In the genomic region with DNA sequence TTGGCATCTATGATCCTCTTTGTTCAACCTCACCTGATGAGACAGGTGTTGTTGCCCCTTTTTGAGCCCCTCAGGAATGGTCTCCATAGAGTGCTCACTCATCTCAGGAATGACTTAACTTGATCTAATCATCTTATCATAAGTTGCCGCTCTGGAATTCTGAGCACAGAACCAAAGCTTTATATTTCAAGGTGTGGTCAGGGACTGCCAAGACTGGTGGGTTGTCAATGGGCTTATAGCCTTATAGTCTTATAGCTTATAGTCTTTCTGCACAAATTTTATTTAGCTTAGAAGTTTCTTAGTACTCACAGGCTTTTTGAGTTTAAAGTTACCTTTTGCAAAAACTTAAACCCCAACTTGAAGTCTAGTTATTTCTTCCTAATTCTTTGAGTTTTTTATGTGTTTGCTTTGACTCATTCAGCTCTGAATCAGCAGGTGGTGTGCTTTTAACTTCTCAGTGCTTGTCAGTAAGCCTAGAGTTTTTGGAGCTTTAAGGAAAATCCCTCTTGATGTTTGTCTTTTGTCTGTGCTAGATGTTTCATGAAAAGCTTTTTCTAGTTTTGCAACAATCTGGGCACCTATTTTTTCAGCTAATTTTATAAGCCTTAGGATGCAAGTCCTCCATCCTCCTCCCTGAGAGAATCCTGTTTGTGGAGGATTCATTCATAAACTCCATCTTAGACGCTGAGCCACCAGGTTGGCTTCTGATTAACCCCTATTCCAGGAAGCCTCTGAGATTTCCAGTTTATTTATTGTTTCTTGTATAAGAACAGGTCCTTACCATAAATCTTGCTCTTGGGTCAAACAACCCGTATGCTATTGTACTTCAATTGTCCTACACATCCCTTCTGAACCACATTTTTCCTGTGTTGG, we compare ENCODE assay signal across 30 cellular contexts.
DNase-seq lines count a peak whose midpoint lies in the region; ATAC-seq, FAIRE-seq and TF ChIP-seq lines count a peak whose summit lies in the region.
"Had no signal": no experiment of that assay in that cellular context is flagged by ENCODE, and none has a peak within 500 bp of the region (broad histone marks: within the 10 kb centered on the region; RNA-seq: fewer than 3 reads in every experiment).

No MANE protein-coding gene starts in this region.

- in situ Hi-C loops in Caki2 (cut with HindIII; ENCODE audit: low pct_unique_long_range_greater_than_20kb, low sequenced_read_pairs) = no loop called here

- no peaks in the 10 kb centered on the region for H4K20me1 ChIP-seq in neural progenitor cell (ENCODE audit: low read depth)

- H3K4me3 ChIP-seq in bronchial epithelial cell (ENCODE audit: low read depth, low read length) (no peak overlapping the region), neural progenitor cell (no peak overlapping the region)
- H3K4me3 ChIP-seq: lung, ovary, right atrium auricular region, upper lobe of right lung had no signal

- no peak overlapping the region for H3K27ac Mint-ChIP-seq in neural progenitor cell
- H3K27ac Mint-ChIP-seq: activated naive CD4-positive, alpha-beta T cell treated with anti-CD3 and anti-CD28 coated beads, Interleukin-2, amount 10 ng/mL, durations not matched to agents 7 days and 5 days; activated T-helper 1 cell treated with anti-CD3 and anti-CD28 coated beads, Interleukin-12 subunit alpha, Interleukin-12 subunit beta, Interleukin-2, Interleukin-4 antibody, amounts not matched to agents 30 ng/mL and 10 ng/mL and 1 ng/mL, durations not matched to agents 14 hours and 24 hours and 36 hours; nephron had no signal

- no peaks in the 10 kb centered on the region for H3K9me3 ChIP-seq in neural progenitor cell (ENCODE audit: low read depth)
- H3K9me3 ChIP-seq: ovary, right atrium auricular region, upper lobe of right lung had no signal

- no peak overlapping the region for H3K27ac ChIP-seq in neural progenitor cell
- H3K27ac ChIP-seq: KMS-11, ovary, right atrium auricular region, upper lobe of right lung had no signal

- no peak overlapping the region for H3K9ac ChIP-seq in neural progenitor cell
- H3K9ac ChIP-seq: KMS-11 had no signal

- H3K4me2 ChIP-seq in neural progenitor cell = no peak overlapping the region
- H3K4me2 ChIP-seq: KMS-11 had no signal

- H3K9me3 Mint-ChIP-seq in neural progenitor cell = peaks cover 2% of the 10 kb centered on the region
- H3K9me3 Mint-ChIP-seq: activated naive CD4-positive, alpha-beta T cell treated with anti-CD3 and anti-CD28 coated beads, Interleukin-2, amount 10 ng/mL, durations not matched to agents 7 days and 5 days; activated T-helper 1 cell treated with anti-CD3 and anti-CD28 coated beads, Interleukin-12 subunit alpha, Interleukin-12 subunit beta, Interleukin-2, Interleukin-4 antibody, amounts not matched to agents 30 ng/mL and 10 ng/mL and 1 ng/mL, durations not matched to agents 14 hours and 24 hours and 36 hours had no signal

- H3K79me2 ChIP-seq in neural progenitor cell (ENCODE audit: low read depth) = no peaks in the 10 kb centered on the region

- H3K27me3 ChIP-seq in bronchial epithelial cell (ENCODE audit: control insufficient read depth, insufficient read depth, low read length) = no peaks in the 10 kb centered on the region
- H3K27me3 ChIP-seq in neural progenitor cell = no peaks in the 10 kb centered on the region
- H3K27me3 ChIP-seq: ovary, right atrium auricular region, upper lobe of right lung had no signal

- H2AFZ ChIP-seq in neural progenitor cell (replicated peaks) = no peak overlapping the region

- peaks cover 9% of the 10 kb centered on the region for H3K4me1 Mint-ChIP-seq in neural progenitor cell
- H3K4me1 Mint-ChIP-seq: activated naive CD4-positive, alpha-beta T cell treated with anti-CD3 and anti-CD28 coated beads, Interleukin-2, amount 10 ng/mL, durations not matched to agents 7 days and 5 days; nephron had no signal

- FAIRE-seq in bronchial epithelial cell (lab: Jason Lieb, UNC) = no peak
- FAIRE-seq: keratinocyte, TTC549 had no signal

- H3K36me3 ChIP-seq in bronchial epithelial cell (ENCODE audit: control insufficient read depth, insufficient read depth, low read length) (no peaks in the 10 kb centered on the region), neural progenitor cell (no peaks in the 10 kb centered on the region)
- H3K36me3 ChIP-seq: ovary, right atrium auricular region, upper lobe of right lung had no signal

- peak; percentile 49 for DNase-seq in Caki2 (ENCODE audit: low read depth)
- peak; percentile 17 for DNase-seq in M059J (ENCODE audit: low read depth)
- peak; percentile 87 for DNase-seq in bronchial epithelial cell (ENCODE audit: low read depth)
- DNase-seq in kidney tubule cell (ENCODE audit: low spot score) = peak; percentile 50
- DNase-seq in neural progenitor cell (ENCODE audit: low spot score) = no peak
- DNase-seq in NCI-H524 (lab: John Stamatoyannopoulos, UW) = no peak
- DNase-seq: activated CD4-positive, alpha-beta T cell treated with anti-CD3 and anti-CD28 coated beads, Interleukin-2, amount 50 U/mL, for 48 hours; activated CD8-positive, alpha-beta memory T cell treated with anti-CD3 and anti-CD28 coated beads, Interleukin-2, amount 50 U/mL, for 4 hours; activated naive CD4-positive, alpha-beta T cell treated with anti-CD3 and anti-CD28 coated beads, Interleukin-2, amount 10 ng/mL, durations not matched to agents 7 days and 5 days; C1 segment of cervical spinal cord; caudate nucleus; COR-L47; DMS79 treated with DMSO at 0.1 percent for 48 hours; NCI-H1694 treated with DMSO at 0.1 percent for 48 hours; NCI-H2171 treated with DMSO at 0.1 percent for 48 hours; NCI-H510A treated with DMSO at 0.1 percent for 48 hours; ovary; stimulated activated CD4-positive, alpha-beta T cell treated with anti-CD3 and anti-CD28 coated beads, Interleukin-2, amount 100 ng/mL, for 48 hours; substantia nigra; upper lobe of right lung had no signal

- no peak for ATAC-seq in HG02885 (IDR thresholded peaks at IDR 0.05; ENCODE audit: poor library complexity, unreplicated experiment)
- no peak for ATAC-seq in GM19455 (IDR thresholded peaks at IDR 0.05; ENCODE audit: unreplicated experiment)
- ATAC-seq: activated CD4-positive, CD25-positive, alpha-beta regulatory T cell treated with anti-CD3 and anti-CD28 coated beads, Interleukin-2, amount 50 U/mL, for 24 hours; upper lobe of right lung had no signal

- H3K4me1 ChIP-seq in neural progenitor cell = peaks cover 14% of the 10 kb centered on the region
- H3K4me1 ChIP-seq: right atrium auricular region, upper lobe of right lung had no signal

- H3K36me3 Mint-ChIP-seq in neural progenitor cell = no peaks in the 10 kb centered on the region
- H3K36me3 Mint-ChIP-seq: activated naive CD4-positive, alpha-beta T cell treated with anti-CD3 and anti-CD28 coated beads, Interleukin-2, amount 10 ng/mL, durations not matched to agents 7 days and 5 days had no signal

- TF ChIP-seq CTCF in bronchial epithelial cell (IDR thresholded peaks at IDR 0.05; ENCODE audit: insufficient read depth, low read length, severe bottlenecking) = no peak
- TF ChIP-seq CTCF in neural progenitor cell (IDR thresholded peaks at IDR 0.05) = no peak

- H3K27me3 Mint-ChIP-seq in neural progenitor cell (ENCODE audit: insufficient read depth, low read depth) = peaks cover 4% of the 10 kb centered on the region
- H3K27me3 Mint-ChIP-seq: activated naive CD4-positive, alpha-beta T cell treated with anti-CD3 and anti-CD28 coated beads, Interleukin-2, amount 10 ng/mL, durations not matched to agents 7 days and 5 days had no signal

- no peaks in the 10 kb centered on the region for H3F3A ChIP-seq in neural progenitor cell (ENCODE audit: low read depth)

- no peak overlapping the region for H3K4me3 Mint-ChIP-seq in neural progenitor cell
- H3K4me3 Mint-ChIP-seq: activated naive CD4-positive, alpha-beta T cell treated with anti-CD3 and anti-CD28 coated beads, Interleukin-2, amount 10 ng/mL, durations not matched to agents 7 days and 5 days; activated T-helper 1 cell treated with anti-CD3 and anti-CD28 coated beads, Interleukin-12 subunit alpha, Interleukin-12 subunit beta, Interleukin-2, Interleukin-4 antibody, amounts not matched to agents 30 ng/mL and 10 ng/mL and 1 ng/mL, durations not matched to agents 14 hours and 24 hours and 36 hours; nephron had no signal

Comparison
In these comparisons a context has a peak if more than half of its experiments do, and no peak if none do; other contexts are left out.
1. DNase-seq: peak in Caki2 (single experiment), M059J (single experiment), bronchial epithelial cell (single experiment) and kidney tubule cell (single experiment); none in neural progenitor cell (single experiment) and NCI-H524 (0 of 2).